Comparison of ENCODE assay signal across 9 cellular contexts in genomic region chr1:115275216-115275615, GRCh38.
DNase-seq lines count a peak whose midpoint lies in the region; ATAC-seq and TF ChIP-seq lines count a peak whose summit lies in the region.
"Had no signal": no experiment of that assay in that cellular context is flagged by ENCODE, and none has a peak within 500 bp of the region (broad histone marks: within the 10 kb centered on the region; RNA-seq: fewer than 3 reads in every experiment).

No MANE protein-coding gene starts in this region.

- in situ Hi-C loops in KBM-7 (cut with MboI; ENCODE audit: low pct_unique_long_range_greater_than_20kb, low sequenced_read_pairs) = no loop called here

- peaks cover 29% of the 10 kb centered on the region for H3K9me3 Mint-ChIP-seq in WTC11

- H4K8ac ChIP-seq in mesendoderm (ENCODE audit: low read depth, low read length) = no peak overlapping the region

- peak; percentile 38; the same call in 1 of the 2 replicates for ATAC-seq in WTC11
- no peak for ATAC-seq in GM18520 (IDR thresholded peaks at IDR 0.05; ENCODE audit: unreplicated experiment)

- no peak overlapping the region for H3K4me2 ChIP-seq in mesendoderm (ENCODE audit: low read length)

- no peak overlapping the region for H2AK5ac ChIP-seq in mesendoderm (ENCODE audit: low read length)

- POLR2A ChIA-PET in WTC11 (lab: Charles Lee) = interaction anchor here (0.7 kb wide), 1 partner anchor 91 kb away, joined by 3 read pairs; no protein-coding TSS in a partner anchor

- H3K36me3 ChIP-seq in mesendoderm (ENCODE audit: control insufficient read depth, insufficient read depth, low read length) (no peaks in the 10 kb centered on the region), prostate gland (no peaks in the 10 kb centered on the region)

- H2BK5ac ChIP-seq in mesendoderm (ENCODE audit: low read length) = no peak overlapping the region

- intact Hi-C loops in prostate gland (cut with DNase I) = no loop called here

- TF ChIP-seq CTCF in WTC11 (IDR thresholded peaks at IDR 0.05) = peak; percentile 52; the same call in 1 of the 2 replicates
- TF ChIP-seq CTCF in prostate gland (IDR thresholded peaks at IDR 0.05) = no peak

- no peak overlapping the region for H2BK15ac ChIP-seq in mesendoderm (replicated peaks; ENCODE audit: low read depth)

- no peaks in the 10 kb centered on the region for H3K79me1 ChIP-seq in mesendoderm (ENCODE audit: low read length)

- H3K56ac ChIP-seq in mesendoderm (ENCODE audit: low read length) = no peak overlapping the region

- H2BK120ac ChIP-seq in mesendoderm (ENCODE audit: low read depth, low read length) = no peak overlapping the region

- no peak overlapping the region for H3K4ac ChIP-seq in mesendoderm (ENCODE audit: low read depth, low read length)

- H3K36me3 Mint-ChIP-seq in WTC11 = peaks cover 10% of the 10 kb centered on the region

- DNase-seq in NCI-H1092 treated with DMSO at 0.1 percent for 48 hours (lab: John Stamatoyannopoulos, UW) (peak; percentile 18), NCI-H1092 (lab: John Stamatoyannopoulos, UW) (no peak), KBM-7 (peak; percentile 26), WTC11 (ENCODE audit: low spot score) (no peak), mesendoderm (peak; percentile 65), prostate gland (ENCODE audit: low spot score) (no peak), NCI-H2029 (lab: John Stamatoyannopoulos, UW) (no peak)

- H3K4me1 Mint-ChIP-seq in WTC11 = no peaks in the 10 kb centered on the region

- no peak overlapping the region for H3K4me3 Mint-ChIP-seq in WTC11
- H3K4me3 Mint-ChIP-seq: dendritic cell treated with granulocyte-macrophage colony-stimulating factor and Interleukin-4, amounts not matched to agents 40 ng/mL and 50 ng/mL, for 4 days had no signal

- no peaks in the 10 kb centered on the region for H3K9me3 ChIP-seq in prostate gland

- no peak overlapping the region for H3K18ac ChIP-seq in mesendoderm (ENCODE audit: low read length)

- no peak overlapping the region for H3K27ac Mint-ChIP-seq in WTC11
- H3K27ac Mint-ChIP-seq: dendritic cell treated with granulocyte-macrophage colony-stimulating factor and Interleukin-4, amounts not matched to agents 40 ng/mL and 50 ng/mL, for 4 days had no signal

- H3K4me1 ChIP-seq in mesendoderm (ENCODE audit: control insufficient read depth, low read depth, low read length) (no peaks in the 10 kb centered on the region), prostate gland (replicated peaks) (no peaks in the 10 kb centered on the region)

- no peaks in the 10 kb centered on the region for H3K79me2 ChIP-seq in mesendoderm (ENCODE audit: control insufficient read depth, insufficient read depth, low read length)

- no peak overlapping the region for H3K23ac ChIP-seq in mesendoderm (ENCODE audit: low read length)

- CTCF ChIA-PET in WTC11 (lab: Charles Lee) = interaction anchor here (0.6 to 4.3 kb wide), 34 partner anchors 9 to 431 kb away, joined by 3 to 36 read pairs (median 4); partner anchors contain the start of gene NGF

- H3K27me3 ChIP-seq in mesendoderm (ENCODE audit: insufficient read depth, low read length, poor library complexity) (no peaks in the 10 kb centered on the region), prostate gland (replicated peaks; ENCODE audit: insufficient read depth) (no peaks in the 10 kb centered on the region)

- H3K27ac ChIP-seq in mesendoderm (ENCODE audit: low read depth, low read length) = no peak overlapping the region
- H3K27ac ChIP-seq in prostate gland = no peak overlapping the region

- H4K5ac ChIP-seq in mesendoderm (ENCODE audit: low read length) = no peak overlapping the region

- H3K27me3 Mint-ChIP-seq in WTC11 (ENCODE audit: low read depth) = no peaks in the 10 kb centered on the region; the same call in 1 of the 2 replicates
- H3K27me3 Mint-ChIP-seq: dendritic cell treated with granulocyte-macrophage colony-stimulating factor and Interleukin-4, amounts not matched to agents 40 ng/mL and 50 ng/mL, for 4 days had no signal

- TF ChIP-seq POLR2A in prostate gland (IDR thresholded peaks at IDR 0.05) = no peak

- no peak overlapping the region for H3K4me3 ChIP-seq in mesendoderm (ENCODE audit: low read length)
- no peak overlapping the region for H3K4me3 ChIP-seq in prostate gland

- no peak overlapping the region for H3K9ac ChIP-seq in mesendoderm (ENCODE audit: low read length)

TF ChIP-seq in WTC11, 78 proteins besides CTCF, POLR2A, EP300 and RAD21:
- TF ChIP-seq MAX (CRISPR knock-in tag; IDR thresholded peaks at IDR 0.05) = no peak
- no peak for TF ChIP-seq FOXJ3 (CRISPR knock-in tag; IDR thresholded peaks at IDR 0.05; ENCODE audit: borderline replicate concordance)
- TF ChIP-seq PRRX2 (CRISPR knock-in tag; IDR thresholded peaks at IDR 0.05) = no peak
- TF ChIP-seq TCF7 (CRISPR knock-in tag; IDR thresholded peaks at IDR 0.05; ENCODE audit: low read depth) = no peak
- TF ChIP-seq CREM (CRISPR knock-in tag; IDR thresholded peaks at IDR 0.05) = no peak
- no peak for TF ChIP-seq IRF2 (CRISPR knock-in tag; IDR thresholded peaks at IDR 0.05; ENCODE audit: borderline replicate concordance, low read depth)
- no peak for TF ChIP-seq ZNF416 (CRISPR knock-in tag; IDR thresholded peaks at IDR 0.05)
- no peak for TF ChIP-seq FOXP4 (CRISPR knock-in tag; IDR thresholded peaks at IDR 0.05)

Comparison
In these comparisons a context has a peak if more than half of its experiments do, and no peak if none do; other contexts are left out.
1. DNase-seq: peak in NCI-H1092 treated with DMSO at 0.1 percent for 48 hours (single experiment), KBM-7 (single experiment) and mesendoderm (single experiment); none in NCI-H1092 (single experiment), WTC11 (single experiment), prostate gland (single experiment) and NCI-H2029 (single experiment).